18 cellular contexts compared by ENCODE assay signal in the genomic region with DNA sequence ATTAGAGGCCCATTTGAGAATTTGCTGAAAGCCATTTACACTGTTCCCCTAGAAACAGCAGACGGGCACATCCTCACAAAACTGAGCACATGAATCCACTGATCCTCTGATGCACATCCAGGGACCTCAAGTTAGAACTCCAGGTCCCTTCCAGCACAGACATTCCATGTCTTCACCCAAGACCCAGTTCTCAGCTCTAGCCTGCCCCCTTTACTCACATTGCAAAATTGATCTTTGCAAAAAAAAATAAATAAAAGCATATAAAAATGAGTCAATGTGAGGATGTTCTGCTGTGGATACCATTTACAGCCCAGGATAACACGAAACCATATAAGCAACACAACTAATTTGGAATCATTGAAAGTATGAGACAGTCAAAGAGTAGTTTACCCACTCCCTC.
DNase-seq lines count a peak whose midpoint lies in the region; ATAC-seq, FAIRE-seq and TF ChIP-seq lines count a peak whose summit lies in the region.
"Had no signal": no experiment of that assay in that cellular context is flagged by ENCODE, and none has a peak within 500 bp of the region (broad histone marks: within the 10 kb centered on the region; RNA-seq: fewer than 3 reads in every experiment).

No MANE protein-coding gene starts in this region.

- DNase-seq in DMS 273 (lab: John Stamatoyannopoulos, UW; ENCODE audit: unreplicated experiment) (peak; percentile 8), DMS 273 treated with DMSO at 0.1 percent for 48 hours (lab: John Stamatoyannopoulos, UW) (no peak), NCI-H82 (lab: John Stamatoyannopoulos, UW) (peak; percentile 31), H1 (ENCODE audit: low read depth in 1 of 2, low spot score in 2 of 2) (no peak), neuronal stem cell (ENCODE audit: low spot score) (no peak), inferior parietal cortex (ENCODE audit: extremely low spot score) (no peak), retina (no peak)
- DNase-seq: COR-L47, DMS53, NCI-H1417, NCI-H2029 treated with DMSO at 0.1 percent for 48 hours, NCI-H524 treated with DMSO at 0.1 percent for 48 hours, OCI-M1 had no signal

- H4K91ac ChIP-seq in H1 (replicated peaks; ENCODE audit: insufficient read length, low read length), result peak overlapping the region; percentile 92
- H4K91ac ChIP-seq in neuronal stem cell (ENCODE audit: low read depth, low read length, poor library complexity), result no peak overlapping the region

- H3K4ac ChIP-seq in H1 (replicated peaks; ENCODE audit: insufficient read length, low read depth, low read length) (no peak overlapping the region), neuronal stem cell (ENCODE audit: low read length) (no peak overlapping the region)

- peak; percentile 16 to 46 for TF ChIP-seq RAD21 in H1 (IDR thresholded peaks at IDR 0.05 in 1 of 2, conservative IDR thresholded peaks at IDR 0.05 in 1 of 2; ENCODE audit: low read depth in 2 of 2, low read length in 2 of 2)

- H2BK12ac ChIP-seq in H1 (ENCODE audit: low read depth, low read length), result peak overlapping the region; percentile 52
- no peak overlapping the region for H2BK12ac ChIP-seq in neuronal stem cell (ENCODE audit: low read length)

- no peak overlapping the region for H3K9ac ChIP-seq in H1 (replicated peaks in 1 of 4; ENCODE audit: extremely low read depth in 1 of 4, low read depth in 3 of 4, low read length in 3 of 4)
- no peak overlapping the region for H3K9ac ChIP-seq in neuronal stem cell (ENCODE audit: low read depth, low read length, poor library complexity)

- H3K4me2 ChIP-seq in H1 (ENCODE audit: insufficient read depth in 1 of 2, low read depth in 2 of 2, low read length in 2 of 2) (no peak overlapping the region), neuronal stem cell (ENCODE audit: insufficient read depth, low read length, poor library complexity, severe bottlenecking) (no peak overlapping the region)

- no peak overlapping the region for H3K56ac ChIP-seq in H1 (replicated peaks; ENCODE audit: insufficient read length, low read depth, low read length)

- H4K20me1 ChIP-seq in H1 (replicated peaks in 1 of 2; ENCODE audit: control insufficient read depth in 1 of 2, insufficient read depth in 2 of 2, low read length in 2 of 2), result no peaks in the 10 kb centered on the region

- TF ChIP-seq POLR2A in H1 (IDR thresholded peaks at IDR 0.05; ENCODE audit: control extremely low read depth in 1 of 2, low read depth in 2 of 2, low read length in 2 of 2), result no peak

- no peak overlapping the region for H4K8ac ChIP-seq in H1 (ENCODE audit: extremely low read depth, insufficient read depth, low read length)
- H4K8ac ChIP-seq in neuronal stem cell (ENCODE audit: low read depth, low read length), result no peak overlapping the region

- ATAC-seq in GM21528 (IDR thresholded peaks at IDR 0.05; ENCODE audit: low FRiP score, unreplicated experiment), result no peak

- no peaks in the 10 kb centered on the region for H3K27me3 ChIP-seq in H1 (replicated peaks in 1 of 4; ENCODE audit: control insufficient read depth in 3 of 4, extremely low read depth in 1 of 4, insufficient read depth in 3 of 4, low read length in 3 of 4)
- no peaks in the 10 kb centered on the region for H3K27me3 ChIP-seq in neuronal stem cell (ENCODE audit: control insufficient read depth in 3 of 3, insufficient read depth in 3 of 3, low read depth in 1 of 3, low read length in 3 of 3)

- H3K27ac ChIP-seq in H1 (ENCODE audit: low read depth, low read length), result no peak overlapping the region
- H3K27ac ChIP-seq in neuronal stem cell (replicated peaks; ENCODE audit: low read length), result no peak overlapping the region
- H3K27ac ChIP-seq: 22Rv1, C4-2B had no signal

- H2BK5ac ChIP-seq in H1 (ENCODE audit: low read depth, low read length) (peak overlapping the region; percentile 30; the same call in 1 of the 2 replicates), neuronal stem cell (ENCODE audit: low read length) (no peak overlapping the region)

- peaks cover 4 to 22% (median 16%) of the 10 kb centered on the region in 4 experiments for H3K4me1 ChIP-seq in H1 (replicated peaks in 1 of 4; ENCODE audit: control insufficient read depth in 3 of 4, insufficient read depth in 4 of 4, low read length in 3 of 4)
- peaks cover 22 to 41% of the 10 kb centered on the region in 2 donors for H3K4me1 ChIP-seq in neuronal stem cell (ENCODE audit: control insufficient read depth in 2 of 2, insufficient read depth in 1 of 2, low read depth in 1 of 2, low read length in 2 of 2)

- TF ChIP-seq EP300 in H1 (IDR thresholded peaks at IDR 0.05; ENCODE audit: borderline replicate concordance in 1 of 2, low read depth in 2 of 2, low read length in 2 of 2), result no peak

- H2AK5ac ChIP-seq in H1 (ENCODE audit: low read depth, low read length) (no peak overlapping the region), neuronal stem cell (ENCODE audit: low read depth, low read length) (no peak overlapping the region)

- H3K79me1 ChIP-seq in H1 (ENCODE audit: low read depth, low read length) (no peaks in the 10 kb centered on the region), neuronal stem cell (ENCODE audit: low read depth, low read length) (no peaks in the 10 kb centered on the region)

- peak; percentile 69 for FAIRE-seq in H1 (lab: Jason Lieb, UNC)
- FAIRE-seq: GM12878, GM18507 had no signal

- CTCF ChIA-PET in H1 (lab: Charles Lee; ENCODE audit: partially characterized antibody), result interaction anchor here (1.3 to 1.4 kb wide), 2 partner anchors 12 to 29 kb away, joined by 3 read pairs; no protein-coding TSS in a partner anchor

- H3K23ac ChIP-seq in H1 (ENCODE audit: insufficient read length) (no peak overlapping the region), neuronal stem cell (ENCODE audit: low read depth, low read length, poor library complexity) (no peak overlapping the region)

- no peak overlapping the region for H2BK15ac ChIP-seq in H1 (ENCODE audit: low read length)
- no peak overlapping the region for H2BK15ac ChIP-seq in neuronal stem cell (ENCODE audit: low read length)

- TF ChIP-seq CTCF in H1 (IDR thresholded peaks at IDR 0.05; ENCODE audit: control extremely low read depth in 1 of 3, insufficient read depth in 1 of 3, low read depth in 1 of 3, low read length in 3 of 3), result peak in 1 of 3 experiments; percentile 17; a peak in 1 of 4 replicates

- peak overlapping the region; percentile 83; the same call in 1 of the 2 replicates for H2BK20ac ChIP-seq in H1 (ENCODE audit: low read length)

- 68% methylated on average over 2 of the region's 2 CpGs; no CpG with 5 or more reads in 1 of the 2 experiments for WGBS in H1 (ENCODE audit: extremely low coverage in 1 of 2, insufficient coverage in 1 of 2, insufficient read length in 1 of 2, insufficient replicate concordance in 2 of 2, low coverage in 1 of 2, low lambda C conversion rate in 2 of 2, missing lambda C conversion rate in 1 of 2), 2 experiments
- no CpG with 5 or more reads among the region's 2 CpGs for WGBS in neuronal stem cell (ENCODE audit: extremely low coverage in 2 of 2, insufficient read length in 2 of 2, insufficient replicate concordance in 1 of 2), 2 donors

- H4K5ac ChIP-seq in H1 (ENCODE audit: insufficient read length, low read depth, low read length), result no peak overlapping the region

- H2AFZ ChIP-seq in H1 (ENCODE audit: low read length), result no peak overlapping the region
- no peak overlapping the region for H2AFZ ChIP-seq in neuronal stem cell (ENCODE audit: low read length)

- H3K14ac ChIP-seq in H1 (ENCODE audit: insufficient read length), result no peak overlapping the region
- H3K14ac ChIP-seq in neuronal stem cell (ENCODE audit: low read length), result no peak overlapping the region

- H2BK120ac ChIP-seq in H1 (replicated peaks; ENCODE audit: low read depth, low read length) (no peak overlapping the region), neuronal stem cell (ENCODE audit: low read depth, low read length) (no peak overlapping the region)

- POLR2A ChIA-PET in H1 (lab: Charles Lee; ENCODE audit: partially characterized antibody), result interaction anchor here (1.1 kb wide), 1 partner anchor 12 kb away, joined by 3 read pairs; no protein-coding TSS in a partner anchor

- no peaks in the 10 kb centered on the region for H3K23me2 ChIP-seq in H1 (ENCODE audit: low read depth, low read length)

- H3K4me3 ChIP-seq in H1 (ENCODE audit: extremely low read depth in 1 of 4, insufficient read depth in 2 of 4, low read depth in 3 of 4, low read length in 4 of 4) (no peak overlapping the region), neuronal stem cell (ENCODE audit: low read length in 2 of 2) (no peak overlapping the region)
- H3K4me3 ChIP-seq: GM12878 had no signal

- no peaks in the 10 kb centered on the region for H3K9me3 ChIP-seq in H1 (ENCODE audit: insufficient read depth in 2 of 2, low read depth in 1 of 2, low read length in 1 of 2)
- no peaks in the 10 kb centered on the region for H3K9me3 ChIP-seq in neuronal stem cell (replicated peaks in 1 of 2; ENCODE audit: control insufficient read depth in 2 of 2, insufficient read depth in 1 of 2, low read depth in 1 of 2, low read length in 2 of 2)

- peak overlapping the region; percentile 44 for H3K18ac ChIP-seq in H1 (ENCODE audit: extremely low read depth, low read length)
- no peak overlapping the region for H3K18ac ChIP-seq in neuronal stem cell (ENCODE audit: low read length)

- H3K79me2 ChIP-seq in H1 (ENCODE audit: control insufficient read depth in 1 of 2, insufficient read depth in 2 of 2, low read length in 2 of 2), result no peaks in the 10 kb centered on the region

- H3K36me3 ChIP-seq in H1 (ENCODE audit: control insufficient read depth in 2 of 4, insufficient read depth in 4 of 4, low read length in 3 of 4) (no peaks in the 10 kb centered on the region), neuronal stem cell (replicated peaks in 1 of 2; ENCODE audit: control insufficient read depth in 2 of 2, insufficient read depth in 2 of 2, low read length in 2 of 2) (no peaks in the 10 kb centered on the region)

TF ChIP-seq in H1, 55 proteins besides CTCF, POLR2A, EP300 and RAD21:
- no peak for TF ChIP-seq SIRT6 (IDR thresholded peaks at IDR 0.05; ENCODE audit: low read length)
- TF ChIP-seq BACH1 (IDR thresholded peaks at IDR 0.05; ENCODE audit: low read length), result no peak
- TF ChIP-seq BCL11A (IDR thresholded peaks at IDR 0.05; ENCODE audit: low read depth in 2 of 2, low read length in 2 of 2), result no peak
- TF ChIP-seq TAF7 (optimal IDR thresholded peaks at IDR 0.05; ENCODE audit: borderline replicate concordance, low read depth, low read length), result no peak
- TF ChIP-seq, protein P1, sequence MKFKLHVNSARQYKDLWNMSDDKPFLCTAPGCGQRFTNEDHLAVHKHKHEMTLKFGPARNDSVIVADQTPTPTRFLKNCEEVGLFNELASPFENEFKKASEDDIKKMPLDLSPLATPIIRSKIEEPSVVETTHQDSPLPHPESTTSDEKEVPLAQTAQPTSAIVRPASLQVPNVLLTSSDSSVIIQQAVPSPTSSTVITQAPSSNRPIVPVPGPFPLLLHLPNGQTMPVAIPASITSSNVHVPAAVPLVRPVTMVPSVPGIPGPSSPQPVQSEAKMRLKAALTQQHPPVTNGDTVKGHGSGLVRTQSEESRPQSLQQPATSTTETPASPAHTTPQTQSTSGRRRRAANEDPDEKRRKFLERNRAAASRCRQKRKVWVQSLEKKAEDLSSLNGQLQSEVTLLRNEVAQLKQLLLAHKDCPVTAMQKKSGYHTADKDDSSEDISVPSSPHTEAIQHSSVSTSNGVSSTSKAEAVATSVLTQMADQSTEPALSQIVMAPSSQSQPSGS (IDR thresholded peaks at IDR 0.05; ENCODE audit: low read length), result no peak

Comparison
In these comparisons a context has a peak if more than half of its experiments do, and no peak if none do; other contexts are left out.
1. DNase-seq: peak in DMS 273 (single experiment) and NCI-H82 (single experiment); none in DMS 273 treated with DMSO at 0.1 percent for 48 hours (single experiment), H1 (0 of 2), neuronal stem cell (single experiment), inferior parietal cortex (single experiment) and retina (single experiment).